32 cellular contexts compared by ENCODE assay signal in the genomic region with DNA sequence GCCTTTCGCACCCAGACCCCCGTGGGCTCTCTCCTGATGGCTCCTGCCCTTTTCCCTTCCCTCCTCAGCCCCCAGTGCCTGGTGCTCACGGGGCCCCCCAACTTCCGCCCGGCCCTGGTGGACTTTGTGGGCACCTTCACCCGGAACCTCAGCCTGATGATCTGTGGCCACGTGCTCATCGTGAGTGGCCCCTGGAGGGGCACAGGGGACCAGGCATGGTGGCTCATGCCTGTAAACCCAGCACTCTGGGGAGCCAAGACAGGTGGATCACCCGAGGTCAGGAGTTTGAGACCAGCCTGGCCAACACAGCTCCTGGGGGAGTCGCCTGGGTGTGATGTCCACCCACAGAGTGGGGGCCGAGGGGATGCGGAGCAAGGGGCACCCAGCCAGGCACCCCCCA. TPM values are rescaled to one million over a fixed set of nuclear protein-coding genes. Genes with fewer than 3 reads are reported as not detected.
"Had no signal": no experiment of that assay in that cellular context is flagged by ENCODE, and none has a peak within 500 bp of the region (broad histone marks: within the 10 kb centered on the region; RNA-seq: fewer than 3 reads in every experiment).

No MANE protein-coding gene starts in this region.

- H3K36me3 Mint-ChIP-seq: naive thymus-derived CD8-positive, alpha-beta T cell; natural killer cell treated with Interleukin-12 subunit alpha and Interleukin-12 subunit beta and Interleukin-15 and Interleukin-18, amount 100 ng/mL, for 72 hours; stimulated activated effector memory CD8-positive, alpha-beta T cell treated with anti-CD3 and anti-CD28 coated beads, Interleukin-12 subunit alpha, Interleukin-12 subunit beta, amount 100 ng/mL, for 72 hours had no signal

- H3K4me1 ChIP-seq: parathyroid adenoma, psoas muscle, right lobe of liver, sigmoid colon, suprapubic skin, testis, tibial artery, transverse colon, upper lobe of left lung, vagina had no signal

- H3K27me3 ChIP-seq: ovary, right lobe of liver, sigmoid colon, suprapubic skin, testis, tibial artery, transverse colon, upper lobe of left lung, vagina had no signal

- H3K9me3 ChIP-seq: ovary, psoas muscle, right lobe of liver, sigmoid colon, suprapubic skin, testis, tibial artery, transverse colon, upper lobe of left lung, vagina had no signal

- H3K4me3 Mint-ChIP-seq: naive thymus-derived CD8-positive, alpha-beta T cell; natural killer cell treated with Interleukin-12 subunit alpha and Interleukin-12 subunit beta and Interleukin-15 and Interleukin-18, amount 100 ng/mL, for 72 hours; nephron progenitor cell; neural crest cell; stimulated activated effector memory CD8-positive, alpha-beta T cell treated with anti-CD3 and anti-CD28 coated beads, Interleukin-12 subunit alpha, Interleukin-12 subunit beta, amount 100 ng/mL, for 72 hours; stimulated activated naive CD8-positive, alpha-beta T cell treated with anti-CD3 and anti-CD28 coated beads, Interleukin-15, amount 100 ng/mL, for 72 hours had no signal

- H3K27ac ChIP-seq: ovary, parathyroid adenoma, psoas muscle, right lobe of liver, sigmoid colon, suprapubic skin, testis, tibial artery, transverse colon, upper lobe of left lung, vagina had no signal

- H3K27ac Mint-ChIP-seq: naive thymus-derived CD8-positive, alpha-beta T cell; natural killer cell treated with Interleukin-12 subunit alpha and Interleukin-12 subunit beta and Interleukin-15 and Interleukin-18, amount 100 ng/mL, for 72 hours; nephron progenitor cell; progenitor cell of endocrine pancreas; stimulated activated effector memory CD8-positive, alpha-beta T cell treated with anti-CD3 and anti-CD28 coated beads, Interleukin-12 subunit alpha, Interleukin-12 subunit beta, amount 100 ng/mL, for 72 hours had no signal

- H2AFZ ChIP-seq: parathyroid adenoma had no signal

- H3K9me3 Mint-ChIP-seq: naive thymus-derived CD8-positive, alpha-beta T cell; natural killer cell treated with Interleukin-12 subunit alpha and Interleukin-12 subunit beta and Interleukin-15 and Interleukin-18, amount 100 ng/mL, for 72 hours; stimulated activated effector memory CD8-positive, alpha-beta T cell treated with anti-CD3 and anti-CD28 coated beads, Interleukin-12 subunit alpha, Interleukin-12 subunit beta, amount 100 ng/mL, for 72 hours; stimulated activated naive CD8-positive, alpha-beta T cell treated with anti-CD3 and anti-CD28 coated beads, Interleukin-15, amount 100 ng/mL, for 72 hours had no signal

- H3K36me3 ChIP-seq: ovary, right lobe of liver, sigmoid colon, suprapubic skin, tibial artery, transverse colon, upper lobe of left lung, vagina had no signal

- DNase-seq: naive thymus-derived CD8-positive, alpha-beta T cell; nephron progenitor cell; occipital lobe; ovary; posterior cingulate gyrus; psoas muscle; sigmoid colon; small intestine; stimulated activated CD4-positive, alpha-beta T cell treated with anti-CD3 and anti-CD28 coated beads, Interleukin-15, amount 100 ng/mL, for 24 hours; stimulated activated CD4-positive, alpha-beta T cell treated with anti-CD3 and anti-CD28 coated beads, Interleukin-2, amount 100 ng/mL, for 24 hours; stimulated activated CD4-positive, alpha-beta T cell treated with anti-CD3 and anti-CD28 coated beads, Interleukin-2, amount 100 ng/mL, for 48 hours; stimulated activated CD4-positive, alpha-beta T cell treated with anti-CD3 and anti-CD28 coated beads, Interleukin-4, amount 100 ng/mL, for 24 hours; stimulated activated naive CD4-positive, alpha-beta T cell; stimulated activated naive CD8-positive, alpha-beta T cell treated with anti-CD3 and anti-CD28 coated beads, Interleukin-15, amount 100 ng/mL, for 72 hours; stimulated activated naive CD8-positive, alpha-beta T cell treated with anti-CD3 and anti-CD28 coated beads, Interleukin-15, Interleukin-2, amounts not matched to agents 100 U/mL and 50 U/mL, for 24 hours; substantia nigra; testis; tibial artery; transverse colon had no signal

- ATAC-seq: naive thymus-derived CD8-positive, alpha-beta T cell; psoas muscle; right cardiac atrium; stimulated activated effector memory CD8-positive, alpha-beta T cell treated with anti-CD3 and anti-CD28 coated beads, Interleukin-12 subunit alpha, Interleukin-12 subunit beta, amount 100 ng/mL, for 72 hours; stimulated activated naive CD8-positive, alpha-beta T cell treated with anti-CD3 and anti-CD28 coated beads, Interleukin-15, amount 100 ng/mL, for 72 hours; stimulated activated naive CD8-positive, alpha-beta T cell treated with anti-CD3 and anti-CD28 coated beads, Interleukin-15, Interleukin-2, amounts not matched to agents 100 U/mL and 50 U/mL, for 24 hours had no signal

- H3K4me3 ChIP-seq: ovary, psoas muscle, right lobe of liver, sigmoid colon, suprapubic skin, testis, tibial artery, transverse colon, upper lobe of left lung, vagina had no signal

- H3K4me1 Mint-ChIP-seq: neural crest cell; stimulated activated effector memory CD8-positive, alpha-beta T cell treated with anti-CD3 and anti-CD28 coated beads, Interleukin-12 subunit alpha, Interleukin-12 subunit beta, amount 100 ng/mL, for 72 hours; stimulated activated naive CD8-positive, alpha-beta T cell treated with anti-CD3 and anti-CD28 coated beads, Interleukin-15, amount 100 ng/mL, for 72 hours had no signal

- H3K9ac ChIP-seq: parathyroid adenoma had no signal

- H3K27me3 Mint-ChIP-seq: naive thymus-derived CD8-positive, alpha-beta T cell; natural killer cell treated with Interleukin-12 subunit alpha and Interleukin-12 subunit beta and Interleukin-15 and Interleukin-18, amount 100 ng/mL, for 72 hours; progenitor cell of endocrine pancreas; stimulated activated naive CD8-positive, alpha-beta T cell treated with anti-CD3 and anti-CD28 coated beads, Interleukin-15, amount 100 ng/mL, for 72 hours had no signal

RNA-seq across cellular contexts. Expression of a gene that starts 21.3 kb away (rescaled TPM):
- total RNA-seq: naive thymus-derived CD8-positive, alpha-beta T cell; natural killer cell treated with Interleukin-12 subunit alpha and Interleukin-12 subunit beta and Interleukin-15 and Interleukin-18, amount 100 ng/mL, for 72 hours; neural crest cell; occipital lobe; osteoblast; progenitor cell of endocrine pancreas; right cardiac atrium; right lobe of liver; sigmoid colon; skeletal muscle tissue; transverse colon; ureter; vagina had no signal
- polyA plus RNA-seq: naive thymus-derived CD8-positive, alpha-beta T cell; right cardiac atrium had no signal
